Comparison of ENCODE assay signal across 12 cellular contexts in the genomic region with DNA sequence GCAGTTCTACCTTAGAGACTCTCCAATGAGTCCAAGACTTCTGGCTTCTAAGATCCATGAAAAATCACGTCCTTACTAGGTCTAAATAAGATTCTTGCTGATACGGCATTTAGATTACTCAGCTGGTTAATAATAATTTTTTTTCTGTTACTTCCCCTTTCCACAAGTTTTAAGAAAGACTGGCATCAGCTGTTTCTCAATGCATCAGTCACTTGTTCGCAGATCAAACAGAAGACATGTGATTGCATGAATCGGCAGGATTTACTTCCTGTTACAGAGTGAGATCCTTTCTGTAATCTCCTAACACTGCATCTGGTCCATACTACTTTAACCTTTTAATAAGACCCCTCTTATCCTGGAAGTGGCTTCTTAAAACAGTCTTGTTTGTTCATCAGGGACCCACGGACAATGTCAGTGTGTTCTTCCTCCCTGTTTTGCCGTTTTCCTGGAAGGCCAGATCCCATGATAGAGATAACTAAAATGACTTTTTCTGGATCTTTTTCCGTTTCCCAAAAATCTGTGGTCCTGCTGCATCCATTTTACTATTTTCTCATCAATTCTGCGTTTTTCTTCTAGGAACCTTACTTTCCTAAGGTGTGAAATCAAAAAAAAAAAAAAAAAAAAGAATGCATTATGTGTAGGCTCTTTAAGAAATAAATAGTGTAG. TPM values are rescaled to one million over a fixed set of nuclear protein-coding genes. Genes with fewer than 3 reads are reported as not detected.
DNase-seq lines count a peak whose midpoint lies in the region; ATAC-seq and TF ChIP-seq lines count a peak whose summit lies in the region.
"Had no signal": no experiment of that assay in that cellular context is flagged by ENCODE, and none has a peak within 500 bp of the region (broad histone marks: within the 10 kb centered on the region; RNA-seq: fewer than 3 reads in every experiment).

No MANE protein-coding gene starts in this region.

- no peak overlapping the region for H3K4me3 Mint-ChIP-seq in activated B cell treated with CpG ODN at 0.5 μM for 24 hours
- H3K4me3 Mint-ChIP-seq: naive thymus-derived CD8-positive, alpha-beta T cell had no signal

- H3K27ac ChIP-seq in upper lobe of right lung: peak overlapping the region; percentile 33
- H3K27ac ChIP-seq in breast epithelium: no peak overlapping the region
- H3K27ac ChIP-seq: gastrocnemius medialis had no signal

- H3K36me3 Mint-ChIP-seq in activated B cell treated with CpG ODN at 0.5 μM for 24 hours (ENCODE audit: low read depth): no peaks in the 10 kb centered on the region

- H3K4me3 ChIP-seq in upper lobe of right lung (no peak overlapping the region), breast epithelium (no peak overlapping the region)
- H3K4me3 ChIP-seq: gastrocnemius medialis had no signal

- TF ChIP-seq CTCF in activated B cell treated with CpG ODN at 0.5 μM for 24 hours (IDR thresholded peaks at IDR 0.05) (no peak), upper lobe of right lung (IDR thresholded peaks at IDR 0.05) (no peak), breast epithelium (IDR thresholded peaks at IDR 0.05) (no peak), GM13977 (IDR thresholded peaks at IDR 0.05; ENCODE audit: extremely low read depth, insufficient read depth, missing control alignments) (no peak)

- H3K4me1 Mint-ChIP-seq in activated B cell treated with CpG ODN at 0.5 μM for 24 hours: peaks cover 13% of the 10 kb centered on the region

- DNase-seq in NCI-H510A treated with DMSO at 0.1 percent for 48 hours (lab: John Stamatoyannopoulos, UW): peak; percentile 16
- DNase-seq in NCI-H510A (lab: John Stamatoyannopoulos, UW): no peak
- DNase-seq in activated B cell treated with CpG ODN at 0.5 μM for 24 hours: no peak
- no peak for DNase-seq in left lobe of liver (ENCODE audit: low spot score)
- no peak for DNase-seq in upper lobe of right lung
- no peak for DNase-seq in breast epithelium (ENCODE audit: low spot score in 2 of 2)
- no peak for DNase-seq in GM13977 (ENCODE audit: low spot score)
- no peak for DNase-seq in activated CD4-positive, alpha-beta T cell treated with anti-CD3 and anti-CD28 coated beads for 48 hours
- DNase-seq: 8988T; gastrocnemius medialis; naive thymus-derived CD8-positive, alpha-beta T cell; stimulated activated CD4-positive, alpha-beta T cell treated with anti-CD3 and anti-CD28 coated beads, Interleukin-1b, Interleukin-23, amount 100 ng/mL, for 48 hours had no signal

- H3K36me3 ChIP-seq in upper lobe of right lung (peaks cover 8% of the 10 kb centered on the region), breast epithelium (no peaks in the 10 kb centered on the region)
- H3K36me3 ChIP-seq: gastrocnemius medialis had no signal

- H3K4me1 ChIP-seq in upper lobe of right lung: peaks cover 9% of the 10 kb centered on the region
- H3K4me1 ChIP-seq in breast epithelium: no peaks in the 10 kb centered on the region
- H3K4me1 ChIP-seq: gastrocnemius medialis had no signal

- no peak overlapping the region for H3K27ac Mint-ChIP-seq in activated B cell treated with CpG ODN at 0.5 μM for 24 hours
- H3K27ac Mint-ChIP-seq: naive thymus-derived CD8-positive, alpha-beta T cell had no signal

- in situ Hi-C loops in GM13977 (cut with MboI; ENCODE audit: low pct_unique_long_range_greater_than_20kb, low sequenced_read_pairs, unreplicated experiment): no loop called here

- CTCF ChIA-PET in activated B cell treated with CpG ODN at 0.5 μM for 24 hours (lab: Charles Lee): no interaction called here

- H3K27me3 Mint-ChIP-seq in activated B cell treated with CpG ODN at 0.5 μM for 24 hours: peaks cover 3% of the 10 kb centered on the region

- no peaks in the 10 kb centered on the region for H3K9me3 Mint-ChIP-seq in activated B cell treated with CpG ODN at 0.5 μM for 24 hours
- H3K9me3 Mint-ChIP-seq: naive thymus-derived CD8-positive, alpha-beta T cell had no signal

- ATAC-seq in activated B cell treated with CpG ODN at 0.5 μM for 24 hours (ENCODE audit: low read depth): peak; percentile 56
- ATAC-seq in left lobe of liver: peak; percentile 42
- peak; percentile 84 for ATAC-seq in upper lobe of right lung
- ATAC-seq: gastrocnemius medialis; naive thymus-derived CD8-positive, alpha-beta T cell had no signal

- intact Hi-C loops in activated B cell treated with CpG ODN at 0.5 μM for 24 hours (cut with micrococcal nuclease): no loop called here
- intact Hi-C loops in upper lobe of right lung (cut with DNase I): no loop called here
- intact Hi-C loops in breast epithelium (cut with DNase I; ENCODE audit: low total_unique reads): no loop called here

- no peak for TF ChIP-seq POLR2A in breast epithelium (IDR thresholded peaks at IDR 0.05)

- H3K27me3 ChIP-seq in upper lobe of right lung (no peaks in the 10 kb centered on the region), breast epithelium (no peaks in the 10 kb centered on the region)
- H3K27me3 ChIP-seq: gastrocnemius medialis had no signal

- POLR2A ChIA-PET in activated B cell treated with CpG ODN at 0.5 μM for 24 hours (lab: Charles Lee): interaction anchor here (0.9 kb wide), 1 partner anchor 181 kb away, joined by 3 read pairs; no protein-coding TSS in a partner anchor

- H3K9me3 ChIP-seq in upper lobe of right lung: no peaks in the 10 kb centered on the region
- H3K9me3 ChIP-seq in breast epithelium: no peaks in the 10 kb centered on the region
- H3K9me3 ChIP-seq: gastrocnemius medialis had no signal

RNA-seq across cellular contexts. Expression of a gene that starts 6.1 kb away (rescaled TPM):
- total RNA-seq in activated B cell treated with CpG ODN at 0.5 μM for 24 hours (1.9 and 2.9 TPM in 2 replicates), left lobe of liver (15.0 TPM), upper lobe of right lung (44.5 TPM), breast epithelium (10 to 100 TPM in 2 of 3 donors, 1 to 10 TPM in 1; 8.2 to 20.6 (median 19.3) TPM)

RNA-seq across cellular contexts. Expression of a gene that starts 43.5 kb away (rescaled TPM):
- total RNA-seq in activated B cell treated with CpG ODN at 0.5 μM for 24 hours: 265 and 266 TPM in 2 replicates
- total RNA-seq in left lobe of liver: 32.1 TPM
- total RNA-seq in upper lobe of right lung: 126 TPM
- 100 to 1,000 TPM in 2 of 3 donors, 10 to 100 TPM in 1; 89.3 to 173 (median 134) TPM for total RNA-seq in breast epithelium
